1 cellular context compared by ENCODE assay signal in the genomic region with DNA sequence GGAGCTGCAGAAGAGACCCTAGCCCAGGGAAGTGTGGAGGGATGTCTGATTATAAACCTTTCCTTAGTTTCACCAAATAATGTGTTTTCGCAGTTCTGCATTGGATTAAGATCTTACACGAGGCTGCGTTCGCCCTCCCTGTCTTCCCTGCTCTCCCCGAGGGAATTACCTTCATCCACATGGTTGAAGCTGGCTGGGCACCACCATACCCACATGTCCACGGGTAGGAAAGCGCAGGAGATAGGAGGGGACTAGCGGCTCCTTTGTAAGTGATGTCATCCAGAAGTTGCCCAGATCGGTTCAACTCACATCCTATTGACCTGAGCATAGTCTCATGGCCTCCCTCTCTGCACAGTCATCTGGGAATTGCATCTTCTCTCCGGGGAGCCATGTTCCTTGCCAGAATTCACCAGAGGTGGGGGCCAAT.
TF ChIP-seq lines count a peak whose summit lies in the region.

No MANE protein-coding gene starts in this region.

TF ChIP-seq in K562, 482 proteins besides CTCF, POLR2A, EP300 and RAD21 (continues in another document):
- TF ChIP-seq, protein P1, sequence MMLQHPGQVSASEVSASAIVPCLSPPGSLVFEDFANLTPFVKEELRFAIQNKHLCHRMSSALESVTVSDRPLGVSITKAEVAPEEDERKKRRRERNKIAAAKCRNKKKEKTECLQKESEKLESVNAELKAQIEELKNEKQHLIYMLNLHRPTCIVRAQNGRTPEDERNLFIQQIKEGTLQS (IDR thresholded peaks at IDR 0.05): peak; percentile 80
- TF ChIP-seq, protein P1 (CRISPR knock-in tag; conservative IDR thresholded peaks at IDR 0.05): no peak
- TF ChIP-seq, protein P2, sequence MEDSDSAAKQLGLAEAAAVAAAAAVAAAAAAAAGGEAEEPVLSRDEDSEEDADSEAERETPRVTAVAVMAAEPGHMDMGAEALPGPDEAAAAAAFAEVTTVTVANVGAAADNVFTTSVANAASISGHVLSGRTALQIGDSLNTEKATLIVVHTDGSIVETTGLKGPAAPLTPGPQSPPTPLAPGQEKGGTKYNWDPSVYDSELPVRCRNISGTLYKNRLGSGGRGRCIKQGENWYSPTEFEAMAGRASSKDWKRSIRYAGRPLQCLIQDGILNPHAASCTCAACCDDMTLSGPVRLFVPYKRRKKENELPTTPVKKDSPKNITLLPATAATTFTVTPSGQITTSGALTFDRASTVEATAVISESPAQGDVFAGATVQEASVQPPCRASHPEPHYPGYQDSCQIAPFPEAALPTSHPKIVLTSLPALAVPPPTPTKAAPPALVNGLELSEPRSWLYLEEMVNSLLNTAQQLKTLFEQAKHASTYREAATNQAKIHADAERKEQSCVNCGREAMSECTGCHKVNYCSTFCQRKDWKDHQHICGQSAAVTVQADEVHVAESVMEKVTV (CRISPR knock-in tag; IDR thresholded peaks at IDR 0.05): 0 out of 2 replicates have a peak, but pooled peaks have one; percentile 5
- TF ChIP-seq, protein P3, sequence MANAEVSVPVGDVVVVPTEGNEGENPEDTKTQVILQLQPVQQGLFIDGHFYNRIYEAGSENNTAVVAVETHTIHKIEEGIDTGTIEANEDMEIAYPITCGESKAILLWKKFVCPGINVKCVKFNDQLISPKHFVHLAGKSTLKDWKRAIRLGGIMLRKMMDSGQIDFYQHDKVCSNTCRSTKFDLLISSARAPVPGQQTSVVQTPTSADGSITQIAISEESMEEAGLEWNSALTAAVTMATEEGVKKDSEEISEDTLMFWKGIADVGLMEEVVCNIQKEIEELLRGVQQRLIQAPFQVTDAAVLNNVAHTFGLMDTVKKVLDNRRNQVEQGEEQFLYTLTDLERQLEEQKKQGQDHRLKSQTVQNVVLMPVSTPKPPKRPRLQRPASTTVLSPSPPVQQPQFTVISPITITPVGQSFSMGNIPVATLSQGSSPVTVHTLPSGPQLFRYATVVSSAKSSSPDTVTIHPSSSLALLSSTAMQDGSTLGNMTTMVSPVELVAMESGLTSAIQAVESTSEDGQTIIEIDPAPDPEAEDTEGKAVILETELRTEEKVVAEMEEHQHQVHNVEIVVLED (CRISPR knock-in tag; IDR thresholded peaks at IDR 0.05): no peak
- TF ChIP-seq CXXC5 (CRISPR knock-in tag; IDR thresholded peaks at IDR 0.05) (0 out of 2 replicates have a peak, but pooled peaks have one; percentile 7), RBM25 (IDR thresholded peaks at IDR 0.05; ENCODE audit: low read depth, low read length, severe bottlenecking) (no peak), ERF (CRISPR knock-in tag; IDR thresholded peaks at IDR 0.05) (0 out of 2 replicates have a peak, but pooled peaks have one; percentile 59), EP400 (IDR thresholded peaks at IDR 0.05) (peak; percentile 66), ATF1 (CRISPR knock-in tag; IDR thresholded peaks at IDR 0.05) (no peak), ATF1 (tag; IDR thresholded peaks at IDR 0.05) (peak; percentile 32; the same call in 1 of the 2 replicates), KDM5B (IDR thresholded peaks at IDR 0.05; ENCODE audit: insufficient replicate concordance, low read depth, low read length) (peak; percentile 16), JUND (IDR thresholded peaks at IDR 0.05; ENCODE audit: borderline replicate concordance, low read depth, low read length) (peak; percentile 48; the same call in 1 of the 2 replicates), JUND (tag; IDR thresholded peaks at IDR 0.05; ENCODE audit: borderline replicate concordance, low read depth, low read length) (0 out of 3 replicates have a peak, but pooled peaks have one; percentile 54), YY1 (IDR thresholded peaks at IDR 0.05; ENCODE audit: borderline replicate concordance in 1 of 3, control insufficient read depth in 1 of 3, extremely low read depth in 1 of 3, insufficient read depth in 3 of 3, insufficient read length in 1 of 3, insufficient replicate concordance in 2 of 3, low read depth in 1 of 3, low read length in 2 of 3) (peak in 1 of 3 experiments; percentile 81), NBN (IDR thresholded peaks at IDR 0.05; ENCODE audit: low read depth) (0 out of 2 replicates have a peak, but pooled peaks have one; percentile 14), CTBP1 (IDR thresholded peaks at IDR 0.05; ENCODE audit: borderline replicate concordance) (no peak), SP1 (CRISPR knock-in tag; IDR thresholded peaks at IDR 0.05) (0 out of 2 replicates have a peak, but pooled peaks have one; percentile 46), ATF7 (IDR thresholded peaks at IDR 0.05) (peak; percentile 84; the same call in 1 of the 2 replicates), EWSR1 (IDR thresholded peaks at IDR 0.05; ENCODE audit: borderline replicate concordance, low read depth, partially characterized antibody) (no peak), C11orf30 (IDR thresholded peaks at IDR 0.05; ENCODE audit: low read depth) (peak; percentile 7; the same call in 1 of the 2 replicates), SIN3A (IDR thresholded peaks at IDR 0.05; ENCODE audit: borderline replicate concordance in 2 of 2, control insufficient read depth in 1 of 2, low read depth in 2 of 2, low read length in 2 of 2) (no peak), ASH1L (IDR thresholded peaks at IDR 0.05; ENCODE audit: borderline replicate concordance, low read depth, partially characterized antibody) (no peak), ZC3H11A (IDR thresholded peaks at IDR 0.05; ENCODE audit: low read depth, low read length) (no peak), NFE2 (IDR thresholded peaks at IDR 0.05; ENCODE audit: low read depth) (peak; percentile 34; the same call in 1 of the 2 replicates), MYC (IDR thresholded peaks at IDR 0.05; ENCODE audit: low read depth, low read length) (peak; percentile 74), MYC (CRISPR knock-in tag; IDR thresholded peaks at IDR 0.05; ENCODE audit: borderline replicate concordance, low read depth) (no peak), TBP (optimal IDR thresholded peaks at IDR 0.05; ENCODE audit: low read depth, low read length) (peak; percentile 13), SRSF3 (IDR thresholded peaks at IDR 0.05; ENCODE audit: insufficient read depth, low read length) (no peak), CREM (IDR thresholded peaks at IDR 0.05; ENCODE audit: low read depth) (peak; percentile 28; the same call in 1 of the 2 replicates), XRCC4 (IDR thresholded peaks at IDR 0.05; ENCODE audit: extremely low read depth, insufficient read depth, insufficient read length) (no peak), SNIP1 (IDR thresholded peaks at IDR 0.05; ENCODE audit: low read depth) (no peak), CHD1 (IDR thresholded peaks at IDR 0.05; ENCODE audit: low read length) (peak; percentile 34), BCOR (IDR thresholded peaks at IDR 0.05) (no peak), MBD2 (IDR thresholded peaks at IDR 0.05; ENCODE audit: borderline replicate concordance, low read depth) (peak; percentile 17; the same call in 1 of the 2 replicates), HSF4 (CRISPR knock-in tag; IDR thresholded peaks at IDR 0.05; ENCODE audit: borderline replicate concordance) (no peak)
- TF ChIP-seq, protein P4, sequence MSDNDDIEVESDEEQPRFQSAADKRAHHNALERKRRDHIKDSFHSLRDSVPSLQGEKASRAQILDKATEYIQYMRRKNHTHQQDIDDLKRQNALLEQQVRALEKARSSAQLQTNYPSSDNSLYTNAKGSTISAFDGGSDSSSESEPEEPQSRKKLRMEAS (CRISPR knock-in tag; IDR thresholded peaks at IDR 0.05): peak; percentile 48; the same call in 1 of the 2 replicates
- TF ChIP-seq, protein P5, sequence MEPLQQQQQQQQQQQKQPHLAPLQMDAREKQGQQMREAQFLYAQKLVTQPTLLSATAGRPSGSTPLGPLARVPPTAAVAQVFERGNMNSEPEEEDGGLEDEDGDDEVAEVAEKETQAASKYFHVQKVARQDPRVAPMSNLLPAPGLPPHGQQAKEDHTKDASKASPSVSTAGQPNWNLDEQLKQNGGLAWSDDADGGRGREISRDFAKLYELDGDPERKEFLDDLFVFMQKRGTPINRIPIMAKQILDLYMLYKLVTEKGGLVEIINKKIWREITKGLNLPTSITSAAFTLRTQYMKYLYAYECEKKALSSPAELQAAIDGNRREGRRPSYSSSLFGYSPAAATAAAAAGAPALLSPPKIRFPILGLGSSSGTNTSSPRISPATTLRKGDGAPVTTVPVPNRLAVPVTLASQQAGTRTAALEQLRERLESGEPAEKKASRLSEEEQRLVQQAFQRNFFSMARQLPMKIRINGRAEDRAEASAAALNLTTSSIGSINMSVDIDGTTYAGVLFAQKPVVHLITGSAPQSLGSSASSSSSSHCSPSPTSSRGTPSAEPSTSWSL (CRISPR knock-in tag; IDR thresholded peaks at IDR 0.05; ENCODE audit: borderline replicate concordance): no peak
- TF ChIP-seq, protein P6, sequence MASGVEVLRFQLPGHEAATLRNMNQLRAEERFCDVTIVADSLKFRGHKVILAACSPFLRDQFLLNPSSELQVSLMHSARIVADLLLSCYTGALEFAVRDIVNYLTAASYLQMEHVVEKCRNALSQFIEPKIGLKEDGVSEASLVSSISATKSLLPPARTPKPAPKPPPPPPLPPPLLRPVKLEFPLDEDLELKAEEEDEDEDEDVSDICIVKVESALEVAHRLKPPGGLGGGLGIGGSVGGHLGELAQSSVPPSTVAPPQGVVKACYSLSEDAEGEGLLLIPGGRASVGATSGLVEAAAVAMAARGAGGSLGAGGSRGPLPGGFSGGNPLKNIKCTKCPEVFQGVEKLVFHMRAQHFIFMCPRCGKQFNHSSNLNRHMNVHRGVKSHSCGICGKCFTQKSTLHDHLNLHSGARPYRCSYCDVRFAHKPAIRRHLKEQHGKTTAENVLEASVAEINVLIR (CRISPR knock-in tag; IDR thresholded peaks at IDR 0.05): no peak
- TF ChIP-seq, protein P7, sequence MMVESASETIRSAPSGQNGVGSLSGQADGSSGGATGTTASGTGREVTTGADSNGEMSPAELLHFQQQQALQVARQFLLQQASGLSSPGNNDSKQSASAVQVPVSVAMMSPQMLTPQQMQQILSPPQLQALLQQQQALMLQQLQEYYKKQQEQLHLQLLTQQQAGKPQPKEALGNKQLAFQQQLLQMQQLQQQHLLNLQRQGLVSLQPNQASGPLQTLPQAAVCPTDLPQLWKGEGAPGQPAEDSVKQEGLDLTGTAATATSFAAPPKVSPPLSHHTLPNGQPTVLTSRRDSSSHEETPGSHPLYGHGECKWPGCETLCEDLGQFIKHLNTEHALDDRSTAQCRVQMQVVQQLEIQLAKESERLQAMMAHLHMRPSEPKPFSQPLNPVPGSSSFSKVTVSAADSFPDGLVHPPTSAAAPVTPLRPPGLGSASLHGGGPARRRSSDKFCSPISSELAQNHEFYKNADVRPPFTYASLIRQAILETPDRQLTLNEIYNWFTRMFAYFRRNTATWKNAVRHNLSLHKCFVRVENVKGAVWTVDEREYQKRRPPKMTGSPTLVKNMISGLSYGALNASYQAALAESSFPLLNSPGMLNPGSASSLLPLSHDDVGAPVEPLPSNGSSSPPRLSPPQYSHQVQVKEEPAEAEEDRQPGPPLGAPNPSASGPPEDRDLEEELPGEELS (CRISPR knock-in tag; IDR thresholded peaks at IDR 0.05; ENCODE audit: borderline replicate concordance): no peak
- TF ChIP-seq, protein P8, sequence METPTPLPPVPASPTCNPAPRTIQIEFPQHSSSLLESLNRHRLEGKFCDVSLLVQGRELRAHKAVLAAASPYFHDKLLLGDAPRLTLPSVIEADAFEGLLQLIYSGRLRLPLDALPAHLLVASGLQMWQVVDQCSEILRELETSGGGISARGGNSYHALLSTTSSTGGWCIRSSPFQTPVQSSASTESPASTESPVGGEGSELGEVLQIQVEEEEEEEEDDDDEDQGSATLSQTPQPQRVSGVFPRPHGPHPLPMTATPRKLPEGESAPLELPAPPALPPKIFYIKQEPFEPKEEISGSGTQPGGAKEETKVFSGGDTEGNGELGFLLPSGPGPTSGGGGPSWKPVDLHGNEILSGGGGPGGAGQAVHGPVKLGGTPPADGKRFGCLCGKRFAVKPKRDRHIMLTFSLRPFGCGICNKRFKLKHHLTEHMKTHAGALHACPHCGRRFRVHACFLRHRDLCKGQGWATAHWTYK (CRISPR knock-in tag; IDR thresholded peaks at IDR 0.05): peak; percentile 19; the same call in 1 of the 2 replicates
- TF ChIP-seq, protein P9, sequence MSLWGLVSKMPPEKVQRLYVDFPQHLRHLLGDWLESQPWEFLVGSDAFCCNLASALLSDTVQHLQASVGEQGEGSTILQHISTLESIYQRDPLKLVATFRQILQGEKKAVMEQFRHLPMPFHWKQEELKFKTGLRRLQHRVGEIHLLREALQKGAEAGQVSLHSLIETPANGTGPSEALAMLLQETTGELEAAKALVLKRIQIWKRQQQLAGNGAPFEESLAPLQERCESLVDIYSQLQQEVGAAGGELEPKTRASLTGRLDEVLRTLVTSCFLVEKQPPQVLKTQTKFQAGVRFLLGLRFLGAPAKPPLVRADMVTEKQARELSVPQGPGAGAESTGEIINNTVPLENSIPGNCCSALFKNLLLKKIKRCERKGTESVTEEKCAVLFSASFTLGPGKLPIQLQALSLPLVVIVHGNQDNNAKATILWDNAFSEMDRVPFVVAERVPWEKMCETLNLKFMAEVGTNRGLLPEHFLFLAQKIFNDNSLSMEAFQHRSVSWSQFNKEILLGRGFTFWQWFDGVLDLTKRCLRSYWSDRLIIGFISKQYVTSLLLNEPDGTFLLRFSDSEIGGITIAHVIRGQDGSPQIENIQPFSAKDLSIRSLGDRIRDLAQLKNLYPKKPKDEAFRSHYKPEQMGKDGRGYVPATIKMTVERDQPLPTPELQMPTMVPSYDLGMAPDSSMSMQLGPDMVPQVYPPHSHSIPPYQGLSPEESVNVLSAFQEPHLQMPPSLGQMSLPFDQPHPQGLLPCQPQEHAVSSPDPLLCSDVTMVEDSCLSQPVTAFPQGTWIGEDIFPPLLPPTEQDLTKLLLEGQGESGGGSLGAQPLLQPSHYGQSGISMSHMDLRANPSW (CRISPR knock-in tag; IDR thresholded peaks at IDR 0.05): no peak
- TF ChIP-seq, protein P10, sequence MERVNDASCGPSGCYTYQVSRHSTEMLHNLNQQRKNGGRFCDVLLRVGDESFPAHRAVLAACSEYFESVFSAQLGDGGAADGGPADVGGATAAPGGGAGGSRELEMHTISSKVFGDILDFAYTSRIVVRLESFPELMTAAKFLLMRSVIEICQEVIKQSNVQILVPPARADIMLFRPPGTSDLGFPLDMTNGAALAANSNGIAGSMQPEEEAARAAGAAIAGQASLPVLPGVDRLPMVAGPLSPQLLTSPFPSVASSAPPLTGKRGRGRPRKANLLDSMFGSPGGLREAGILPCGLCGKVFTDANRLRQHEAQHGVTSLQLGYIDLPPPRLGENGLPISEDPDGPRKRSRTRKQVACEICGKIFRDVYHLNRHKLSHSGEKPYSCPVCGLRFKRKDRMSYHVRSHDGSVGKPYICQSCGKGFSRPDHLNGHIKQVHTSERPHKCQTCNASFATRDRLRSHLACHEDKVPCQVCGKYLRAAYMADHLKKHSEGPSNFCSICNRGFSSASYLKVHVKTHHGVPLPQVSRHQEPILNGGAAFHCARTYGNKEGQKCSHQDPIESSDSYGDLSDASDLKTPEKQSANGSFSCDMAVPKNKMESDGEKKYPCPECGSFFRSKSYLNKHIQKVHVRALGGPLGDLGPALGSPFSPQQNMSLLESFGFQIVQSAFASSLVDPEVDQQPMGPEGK (CRISPR knock-in tag; IDR thresholded peaks at IDR 0.05; ENCODE audit: borderline replicate concordance): no peak
- TF ChIP-seq, protein P11, sequence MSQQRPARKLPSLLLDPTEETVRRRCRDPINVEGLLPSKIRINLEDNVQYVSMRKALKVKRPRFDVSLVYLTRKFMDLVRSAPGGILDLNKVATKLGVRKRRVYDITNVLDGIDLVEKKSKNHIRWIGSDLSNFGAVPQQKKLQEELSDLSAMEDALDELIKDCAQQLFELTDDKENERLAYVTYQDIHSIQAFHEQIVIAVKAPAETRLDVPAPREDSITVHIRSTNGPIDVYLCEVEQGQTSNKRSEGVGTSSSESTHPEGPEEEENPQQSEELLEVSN (IDR thresholded peaks at IDR 0.05; ENCODE audit: borderline replicate concordance in 1 of 2, extremely low read depth in 1 of 2, insufficient read depth in 1 of 2, insufficient read length in 1 of 2, low read depth in 1 of 2, low read length in 1 of 2, poor library complexity in 1 of 2, severe bottlenecking in 1 of 2): peak in 1 of 2 experiments; percentile 42
